Comparison of ENCODE assay signal across 8 cellular contexts in genomic region chr2:100984892-100985307, GRCh38. TPM values are rescaled to one million over a fixed set of nuclear protein-coding genes. Genes with fewer than 3 reads are reported as not detected.
A peak's percentile ranks its signal among the peaks of the same experiment; 100 is the strongest.
DNase-seq lines count a peak whose midpoint lies in the region; ATAC-seq and TF ChIP-seq lines count a peak whose summit lies in the region.

No MANE protein-coding gene starts in this region.

- no peak overlapping the region for H3K9ac ChIP-seq in KMS-11
- no peak overlapping the region for H3K9ac ChIP-seq in SK-N-SH

- no peaks in the 10 kb centered on the region for H3K9me2 ChIP-seq in SK-N-SH

- no peak for TF ChIP-seq EP300 in SK-N-SH (IDR thresholded peaks at IDR 0.05; ENCODE audit: borderline replicate concordance in 1 of 2, low read depth in 1 of 2, low read length in 1 of 2)

- H3F3A ChIP-seq in SK-N-SH (replicated peaks; ENCODE audit: insufficient read depth), result no peaks in the 10 kb centered on the region

- H3K27ac ChIP-seq in KMS-11 (no peak overlapping the region), SK-N-SH (ENCODE audit: low read depth in 2 of 2, low read length in 1 of 2) (no peak overlapping the region), upper lobe of right lung (no peak overlapping the region)

- H3K79me2 ChIP-seq in KMS-11 (ENCODE audit: insufficient read depth, low read depth) (no peaks in the 10 kb centered on the region), SK-N-SH (ENCODE audit: insufficient read depth) (no peaks in the 10 kb centered on the region)

- POLR2A ChIA-PET in SK-N-SH (lab: Yijun Ruan, JAX), result no interaction called here

- H3K27me3 ChIP-seq in KMS-11 (ENCODE audit: insufficient read depth, low read depth), result no peaks in the 10 kb centered on the region
- H3K27me3 ChIP-seq in SK-N-SH (ENCODE audit: insufficient read depth), result no peaks in the 10 kb centered on the region
- no peaks in the 10 kb centered on the region for H3K27me3 ChIP-seq in upper lobe of right lung

- no peaks in the 10 kb centered on the region for H3K4me1 Mint-ChIP-seq in activated naive CD4-positive, alpha-beta T cell treated with anti-CD3 and anti-CD28 coated beads, Interleukin-2, amount 10 ng/mL, durations not matched to agents 7 days and 5 days

- H3K4me3 ChIP-seq in KMS-11 (IDR thresholded peaks at IDR 0.05; ENCODE audit: insufficient read depth, low read depth, low read length) (no peak overlapping the region), SK-N-SH (ENCODE audit: low read depth in 2 of 2, low read length in 1 of 2) (no peak overlapping the region; a peak in 1 of 4 replicates), upper lobe of right lung (no peak overlapping the region)

- H2AFZ ChIP-seq in KMS-11 (ENCODE audit: low read depth) (no peak overlapping the region), SK-N-SH (ENCODE audit: low read depth) (no peak overlapping the region)

- H3K36me3 ChIP-seq in KMS-11 (ENCODE audit: insufficient read depth), result no peaks in the 10 kb centered on the region
- H3K36me3 ChIP-seq in SK-N-SH (replicated peaks in 1 of 2; ENCODE audit: control insufficient read depth in 1 of 2, insufficient read depth in 2 of 2, low read length in 1 of 2), result peaks cover 7 to 50% of the 10 kb centered on the region in 2 experiments
- H3K36me3 ChIP-seq in upper lobe of right lung, result no peaks in the 10 kb centered on the region

- CTCF ChIA-PET in SK-N-SH (lab: Yijun Ruan, JAX), result interaction anchor here (0.6 to 6.6 kb wide), 15 partner anchors 8 to 390 kb away, joined by 3 to 118 read pairs (median 4); no protein-coding TSS in a partner anchor
- CTCF ChIA-PET in activated naive CD4-positive, alpha-beta T cell treated with anti-CD3 and anti-CD28 coated beads, Interleukin-2, amount 10 ng/mL, durations not matched to agents 7 days and 5 days (lab: Charles Lee), result interaction anchor here (2.1 to 7.2 kb wide), 2 partner anchors 254 to 376 kb away, joined by 16 to 84 read pairs; no protein-coding TSS in a partner anchor

- WGBS in SK-N-SH (ENCODE audit: low lambda C conversion rate), result 38% methylated on average over 7 of the region's 7 CpGs

- ATAC-seq in upper lobe of right lung, result peak; percentile 81

- TF ChIP-seq RAD21 in SK-N-SH (IDR thresholded peaks at IDR 0.05; ENCODE audit: low read length), result peak; percentile 92

- H3K9me3 Mint-ChIP-seq in activated naive CD4-positive, alpha-beta T cell treated with anti-CD3 and anti-CD28 coated beads, Interleukin-2, amount 10 ng/mL, durations not matched to agents 7 days and 5 days, result no peaks in the 10 kb centered on the region

- H3K9me3 ChIP-seq in SK-N-SH (no peaks in the 10 kb centered on the region), upper lobe of right lung (no peaks in the 10 kb centered on the region)

- no peak overlapping the region for H3K4me2 ChIP-seq in KMS-11
- H3K4me2 ChIP-seq in SK-N-SH, result no peak overlapping the region

- no peaks in the 10 kb centered on the region for H3K4me1 ChIP-seq in KMS-11 (ENCODE audit: low read depth, poor library complexity, severe bottlenecking)
- no peaks in the 10 kb centered on the region; a peak in 1 of 4 replicates for H3K4me1 ChIP-seq in SK-N-SH (ENCODE audit: control insufficient read depth in 1 of 2, insufficient read depth in 2 of 2, low read depth in 1 of 2, low read length in 1 of 2)
- H3K4me1 ChIP-seq in upper lobe of right lung, result no peaks in the 10 kb centered on the region

- no peaks in the 10 kb centered on the region for H4K20me1 ChIP-seq in KMS-11 (ENCODE audit: insufficient read depth)
- no peaks in the 10 kb centered on the region for H4K20me1 ChIP-seq in SK-N-SH (ENCODE audit: insufficient read depth)

- DNase-seq in NCI-H748 (lab: John Stamatoyannopoulos, UW; ENCODE audit: unreplicated experiment) (peak; percentile 62), NCI-H748 treated with DMSO at 0.1 percent for 48 hours (lab: John Stamatoyannopoulos, UW) (no peak), SK-N-SH (peak; percentile 82), head of caudate nucleus (peak; percentile 62 to 91 (median 81)), pons (ENCODE audit: low spot score) (peak; percentile 74), upper lobe of right lung (peak; percentile 87)
- DNase-seq in activated naive CD4-positive, alpha-beta T cell treated with anti-CD3 and anti-CD28 coated beads, Interleukin-2, amount 10 ng/mL, durations not matched to agents 7 days and 5 days, result peak; percentile 86

- intact Hi-C loops in head of caudate nucleus (cut with DNase I) (loop anchor here (5.0 to 10.0 kb wide), 2 partner anchors 160 to 373 kb away; partner anchors contain the start of gene NPAS2), upper lobe of right lung (cut with DNase I) (loop anchor here (5.0 kb wide), 2 partner anchors 263 to 373 kb away; no protein-coding TSS in a partner anchor)

- peak; percentile 84 for TF ChIP-seq CTCF in KMS-11 (conservative IDR thresholded peaks at IDR 0.05; ENCODE audit: low read depth, low read length)
- peak; percentile 97 for TF ChIP-seq CTCF in SK-N-SH (IDR thresholded peaks at IDR 0.05)
- TF ChIP-seq CTCF in upper lobe of right lung (IDR thresholded peaks at IDR 0.05), result peak; percentile 94

- H3K27me3 Mint-ChIP-seq in activated naive CD4-positive, alpha-beta T cell treated with anti-CD3 and anti-CD28 coated beads, Interleukin-2, amount 10 ng/mL, durations not matched to agents 7 days and 5 days, result no peaks in the 10 kb centered on the region

- H3K4me3 Mint-ChIP-seq in activated naive CD4-positive, alpha-beta T cell treated with anti-CD3 and anti-CD28 coated beads, Interleukin-2, amount 10 ng/mL, durations not matched to agents 7 days and 5 days, result no peak overlapping the region

- H3K36me3 Mint-ChIP-seq in activated naive CD4-positive, alpha-beta T cell treated with anti-CD3 and anti-CD28 coated beads, Interleukin-2, amount 10 ng/mL, durations not matched to agents 7 days and 5 days, result no peaks in the 10 kb centered on the region

- H3K27ac Mint-ChIP-seq in activated naive CD4-positive, alpha-beta T cell treated with anti-CD3 and anti-CD28 coated beads, Interleukin-2, amount 10 ng/mL, durations not matched to agents 7 days and 5 days, result no peak overlapping the region

TF ChIP-seq in SK-N-SH, 30 proteins besides CTCF, POLR2A, EP300 and RAD21 (continues in another document):
- TF ChIP-seq MXI1 (IDR thresholded peaks at IDR 0.05; ENCODE audit: low read depth, low read length) (no peak), RFX5 (IDR thresholded peaks at IDR 0.05; ENCODE audit: low read length) (no peak), MAX (IDR thresholded peaks at IDR 0.05; ENCODE audit: low read depth) (no peak), FOXM1 (IDR thresholded peaks at IDR 0.05; ENCODE audit: low read depth) (no peak), CHD2 (IDR thresholded peaks at IDR 0.05; ENCODE audit: low read length, partially characterized antibody) (peak; percentile 17), RCOR1 (IDR thresholded peaks at IDR 0.05; ENCODE audit: low read length) (0 out of 2 replicates have a peak, but pooled peaks have one; percentile 26), JUND (IDR thresholded peaks at IDR 0.05) (no peak)
- TF ChIP-seq, protein P1, sequence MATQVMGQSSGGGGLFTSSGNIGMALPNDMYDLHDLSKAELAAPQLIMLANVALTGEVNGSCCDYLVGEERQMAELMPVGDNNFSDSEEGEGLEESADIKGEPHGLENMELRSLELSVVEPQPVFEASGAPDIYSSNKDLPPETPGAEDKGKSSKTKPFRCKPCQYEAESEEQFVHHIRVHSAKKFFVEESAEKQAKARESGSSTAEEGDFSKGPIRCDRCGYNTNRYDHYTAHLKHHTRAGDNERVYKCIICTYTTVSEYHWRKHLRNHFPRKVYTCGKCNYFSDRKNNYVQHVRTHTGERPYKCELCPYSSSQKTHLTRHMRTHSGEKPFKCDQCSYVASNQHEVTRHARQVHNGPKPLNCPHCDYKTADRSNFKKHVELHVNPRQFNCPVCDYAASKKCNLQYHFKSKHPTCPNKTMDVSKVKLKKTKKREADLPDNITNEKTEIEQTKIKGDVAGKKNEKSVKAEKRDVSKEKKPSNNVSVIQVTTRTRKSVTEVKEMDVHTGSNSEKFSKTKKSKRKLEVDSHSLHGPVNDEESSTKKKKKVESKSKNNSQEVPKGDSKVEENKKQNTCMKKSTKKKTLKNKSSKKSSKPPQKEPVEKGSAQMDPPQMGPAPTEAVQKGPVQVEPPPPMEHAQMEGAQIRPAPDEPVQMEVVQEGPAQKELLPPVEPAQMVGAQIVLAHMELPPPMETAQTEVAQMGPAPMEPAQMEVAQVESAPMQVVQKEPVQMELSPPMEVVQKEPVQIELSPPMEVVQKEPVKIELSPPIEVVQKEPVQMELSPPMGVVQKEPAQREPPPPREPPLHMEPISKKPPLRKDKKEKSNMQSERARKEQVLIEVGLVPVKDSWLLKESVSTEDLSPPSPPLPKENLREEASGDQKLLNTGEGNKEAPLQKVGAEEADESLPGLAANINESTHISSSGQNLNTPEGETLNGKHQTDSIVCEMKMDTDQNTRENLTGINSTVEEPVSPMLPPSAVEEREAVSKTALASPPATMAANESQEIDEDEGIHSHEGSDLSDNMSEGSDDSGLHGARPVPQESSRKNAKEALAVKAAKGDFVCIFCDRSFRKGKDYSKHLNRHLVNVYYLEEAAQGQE (IDR thresholded peaks at IDR 0.05; ENCODE audit: low read depth, low read length), result no peak
- TF ChIP-seq, protein P2, sequence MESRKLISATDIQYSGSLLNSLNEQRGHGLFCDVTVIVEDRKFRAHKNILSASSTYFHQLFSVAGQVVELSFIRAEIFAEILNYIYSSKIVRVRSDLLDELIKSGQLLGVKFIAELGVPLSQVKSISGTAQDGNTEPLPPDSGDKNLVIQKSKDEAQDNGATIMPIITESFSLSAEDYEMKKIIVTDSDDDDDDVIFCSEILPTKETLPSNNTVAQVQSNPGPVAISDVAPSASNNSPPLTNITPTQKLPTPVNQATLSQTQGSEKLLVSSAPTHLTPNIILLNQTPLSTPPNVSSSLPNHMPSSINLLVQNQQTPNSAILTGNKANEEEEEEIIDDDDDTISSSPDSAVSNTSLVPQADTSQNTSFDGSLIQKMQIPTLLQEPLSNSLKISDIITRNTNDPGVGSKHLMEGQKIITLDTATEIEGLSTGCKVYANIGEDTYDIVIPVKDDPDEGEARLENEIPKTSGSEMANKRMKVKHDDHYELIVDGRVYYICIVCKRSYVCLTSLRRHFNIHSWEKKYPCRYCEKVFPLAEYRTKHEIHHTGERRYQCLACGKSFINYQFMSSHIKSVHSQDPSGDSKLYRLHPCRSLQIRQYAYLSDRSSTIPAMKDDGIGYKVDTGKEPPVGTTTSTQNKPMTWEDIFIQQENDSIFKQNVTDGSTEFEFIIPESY (IDR thresholded peaks at IDR 0.05; ENCODE audit: borderline replicate concordance, low read depth), result no peak

RNA-seq across cellular contexts. Expression of gene RPL31, which starts 17.2 kb away (rescaled TPM):
- 4,215 and 4,488 TPM in 2 replicates for polyA plus RNA-seq in SK-N-SH (2012; rRNA removed)
- polyA plus RNA-seq in SK-N-SH (2012; cell fraction: cytosol; rRNA removed), result 6,617 and 9,342 TPM in 2 replicates
- polyA plus RNA-seq in SK-N-SH (2012; cell fraction: nucleus; rRNA removed), result 1,034 and 1,501 TPM in 2 replicates
- total RNA-seq in upper lobe of right lung, result 1,071 TPM
